Comparison of ENCODE assay signal across 2 cellular contexts in genomic region chr16:559411-560207, GRCh38.
TF ChIP-seq lines count a peak whose summit lies in the region.

No MANE protein-coding gene starts in this region.

TF ChIP-seq in HepG2, 621 proteins besides CTCF, POLR2A, EP300 and RAD21:
- TF ChIP-seq SMC3 (IDR thresholded peaks at IDR 0.05; ENCODE audit: low read length): no peak
- TF ChIP-seq ZFP82 (CRISPR knock-in tag; IDR thresholded peaks at IDR 0.05; ENCODE audit: borderline replicate concordance): 0 out of 2 replicates have a peak, but pooled peaks have one; percentile 34
- TF ChIP-seq SALL1 (CRISPR knock-in tag; IDR thresholded peaks at IDR 0.05): peak; percentile 20; the same call in 1 of the 2 replicates
- TF ChIP-seq ZNF816 (CRISPR knock-in tag; IDR thresholded peaks at IDR 0.05; ENCODE audit: borderline replicate concordance): 0 out of 2 replicates have a peak, but pooled peaks have one; percentile 38
- TF ChIP-seq ZNF782 (CRISPR knock-in tag; IDR thresholded peaks at IDR 0.05; ENCODE audit: borderline replicate concordance): no peak
- peak; percentile 1; the same call in 1 of the 2 replicates for TF ChIP-seq NFKB2 (CRISPR knock-in tag; IDR thresholded peaks at IDR 0.05; ENCODE audit: borderline replicate concordance)
- TF ChIP-seq ZNF850 (CRISPR knock-in tag; conservative IDR thresholded peaks at IDR 0.05): 0 out of 2 replicates have a peak, but pooled peaks have one; percentile 42
- TF ChIP-seq FLYWCH1 (CRISPR knock-in tag; IDR thresholded peaks at IDR 0.05): no peak
- TF ChIP-seq MXD1 (CRISPR knock-in tag; IDR thresholded peaks at IDR 0.05): 0 out of 2 replicates have a peak, but pooled peaks have one; percentile 34
- 0 out of 2 replicates have a peak, but pooled peaks have one; percentile 29 for TF ChIP-seq ZSCAN31 (CRISPR knock-in tag; IDR thresholded peaks at IDR 0.05; ENCODE audit: low read depth)
- TF ChIP-seq PATZ1 (CRISPR knock-in tag; IDR thresholded peaks at IDR 0.05): 0 out of 2 replicates have a peak, but pooled peaks have one; percentile 13
- no peak for TF ChIP-seq NR1H2 (CRISPR knock-in tag; IDR thresholded peaks at IDR 0.05; ENCODE audit: borderline replicate concordance, low read depth)
- no peak for TF ChIP-seq MTA1 (CRISPR knock-in tag; IDR thresholded peaks at IDR 0.05; ENCODE audit: borderline replicate concordance)
- TF ChIP-seq EZH2 (conservative IDR thresholded peaks at IDR 0.05; ENCODE audit: low read depth, low read length): peak; percentile 34; the same call in 1 of the 2 replicates
- 0 out of 2 replicates have a peak, but pooled peaks have one; percentile 22 for TF ChIP-seq KDM2A (CRISPR knock-in tag; IDR thresholded peaks at IDR 0.05; ENCODE audit: borderline replicate concordance, low read depth)
- no peak for TF ChIP-seq RFX5 (IDR thresholded peaks at IDR 0.05; ENCODE audit: low read depth, low read length)
- no peak for TF ChIP-seq GATAD2A (CRISPR knock-in tag; IDR thresholded peaks at IDR 0.05)
- no peak for TF ChIP-seq TCF7 (IDR thresholded peaks at IDR 0.05; ENCODE audit: low read depth)
- 0 out of 2 replicates have a peak, but pooled peaks have one; percentile 5 for TF ChIP-seq ZNF788 (CRISPR knock-in tag; IDR thresholded peaks at IDR 0.05; ENCODE audit: borderline replicate concordance)
- TF ChIP-seq ZC3H13 (CRISPR knock-in tag; IDR thresholded peaks at IDR 0.05): 0 out of 2 replicates have a peak, but pooled peaks have one; percentile 34
- TF ChIP-seq ZNF724P (CRISPR knock-in tag; IDR thresholded peaks at IDR 0.05; ENCODE audit: borderline replicate concordance): no peak

TF ChIP-seq in WTC11, 78 proteins besides CTCF, POLR2A, EP300 and RAD21:
- TF ChIP-seq E2F4 (CRISPR knock-in tag; IDR thresholded peaks at IDR 0.05; ENCODE audit: borderline replicate concordance, low read depth) (no peak), ZNF138 (CRISPR knock-in tag; conservative IDR thresholded peaks at IDR 0.05) (no peak), ZNF121 (CRISPR knock-in tag; IDR thresholded peaks at IDR 0.05) (no peak), FOXK1 (CRISPR knock-in tag; IDR thresholded peaks at IDR 0.05) (no peak), JUN (CRISPR knock-in tag; IDR thresholded peaks at IDR 0.05) (no peak), MLX (CRISPR knock-in tag; IDR thresholded peaks at IDR 0.05) (no peak), ELF4 (CRISPR knock-in tag; IDR thresholded peaks at IDR 0.05; ENCODE audit: low read depth) (no peak), ZBTB21 (CRISPR knock-in tag; IDR thresholded peaks at IDR 0.05; ENCODE audit: borderline replicate concordance) (no peak), GTF2I (CRISPR knock-in tag; conservative IDR thresholded peaks at IDR 0.05) (no peak), FOXP1 (CRISPR knock-in tag; IDR thresholded peaks at IDR 0.05; ENCODE audit: borderline replicate concordance) (no peak), USF1 (CRISPR knock-in tag; IDR thresholded peaks at IDR 0.05) (no peak), ESRRA (CRISPR knock-in tag; IDR thresholded peaks at IDR 0.05; ENCODE audit: borderline replicate concordance) (no peak), ZNF263 (CRISPR knock-in tag; IDR thresholded peaks at IDR 0.05; ENCODE audit: low read depth) (no peak), ERG (CRISPR knock-in tag; IDR thresholded peaks at IDR 0.05) (no peak), CDX4 (CRISPR knock-in tag; IDR thresholded peaks at IDR 0.05; ENCODE audit: borderline replicate concordance) (no peak), ZNF423 (CRISPR knock-in tag; IDR thresholded peaks at IDR 0.05) (no peak), ETV6 (CRISPR knock-in tag; IDR thresholded peaks at IDR 0.05) (no peak), RORB (CRISPR knock-in tag; IDR thresholded peaks at IDR 0.05) (no peak), STAT6 (CRISPR knock-in tag; conservative IDR thresholded peaks at IDR 0.05; ENCODE audit: low read depth) (no peak), ZNF416 (CRISPR knock-in tag; IDR thresholded peaks at IDR 0.05) (no peak)
